8 cellular contexts compared by ENCODE assay signal in genomic region chr14:89303452-89304435, GRCh38.
DNase-seq lines count a peak whose midpoint lies in the region; ATAC-seq and TF ChIP-seq lines count a peak whose summit lies in the region.

No MANE protein-coding gene starts in this region.

- TF ChIP-seq CTCF in CD14-positive monocyte (IDR thresholded peaks at IDR 0.05) (no peak), cardiac muscle cell (IDR thresholded peaks at IDR 0.05; ENCODE audit: low read depth, low read length) (no peak), parathyroid adenoma (IDR thresholded peaks at IDR 0.05) (no peak)

- H3K9me3 ChIP-seq in cardiac muscle cell (ENCODE audit: low read depth) (no peaks in the 10 kb centered on the region), parathyroid adenoma (ENCODE audit: control insufficient read depth, low read length) (no peaks in the 10 kb centered on the region)

- peak; percentile 54 for ATAC-seq in HG03064 (IDR thresholded peaks at IDR 0.05; ENCODE audit: low read depth, unreplicated experiment)

- intact Hi-C loops in CD14-positive monocyte (cut with micrococcal nuclease) = loop anchor here (5.0 to 10.0 kb wide), 2 partner anchors 64 to 111 kb away; partner anchors contain the start of gene FOXN3 (in 1 of the 2)

- no peaks in the 10 kb centered on the region for H3K9me3 Mint-ChIP-seq in CD14-positive monocyte
- peaks cover 7% of the 10 kb centered on the region for H3K9me3 Mint-ChIP-seq in activated naive CD8-positive, alpha-beta T cell treated with anti-CD3 and anti-CD28 coated beads for 36 hours

- no peaks in the 10 kb centered on the region for H3K36me3 ChIP-seq in cardiac muscle cell
- no peaks in the 10 kb centered on the region for H3K36me3 ChIP-seq in parathyroid adenoma (ENCODE audit: control insufficient read depth, insufficient read depth, low read length)

- in situ Hi-C loops in GM18951 (cut with MboI; ENCODE audit: low sequenced_read_pairs, unreplicated experiment) = no loop called here

- peak; percentile 43 for TF ChIP-seq POLR2A in GM18951 (IDR thresholded peaks at IDR 0.05; ENCODE audit: extremely low read depth, insufficient read depth, insufficient read length)

- peaks cover 0 to 2% (median 0%) of the 10 kb centered on the region in 3 donors for H3K27me3 Mint-ChIP-seq in CD14-positive monocyte (ENCODE audit: low read depth in 3 of 3)
- no peaks in the 10 kb centered on the region for H3K27me3 Mint-ChIP-seq in activated naive CD8-positive, alpha-beta T cell treated with anti-CD3 and anti-CD28 coated beads for 36 hours

- no peaks in the 10 kb centered on the region for H3K27me3 ChIP-seq in cardiac muscle cell
- H3K27me3 ChIP-seq in parathyroid adenoma (ENCODE audit: control insufficient read depth, insufficient read depth, low read length) = no peaks in the 10 kb centered on the region

- H3K4me1 Mint-ChIP-seq in CD14-positive monocyte = peaks cover 59% of the 10 kb centered on the region
- peaks cover 66% of the 10 kb centered on the region for H3K4me1 Mint-ChIP-seq in activated naive CD8-positive, alpha-beta T cell treated with anti-CD3 and anti-CD28 coated beads for 36 hours

- no peak overlapping the region for H2AFZ ChIP-seq in parathyroid adenoma

- peaks cover 31% of the 10 kb centered on the region for H3K4me1 ChIP-seq in cardiac muscle cell (ENCODE audit: low read depth)
- H3K4me1 ChIP-seq in parathyroid adenoma = peaks cover 18% of the 10 kb centered on the region

- no peak overlapping the region for H3K9ac ChIP-seq in parathyroid adenoma

- peaks cover 32 to 51% of the 10 kb centered on the region in 2 donors for H3K36me3 Mint-ChIP-seq in CD14-positive monocyte
- peaks cover 55% of the 10 kb centered on the region for H3K36me3 Mint-ChIP-seq in activated naive CD8-positive, alpha-beta T cell treated with anti-CD3 and anti-CD28 coated beads for 36 hours

- H3K4me3 ChIP-seq in cardiac muscle cell (peak overlapping the region; percentile 1), parathyroid adenoma (ENCODE audit: low read depth, low read length) (peak overlapping the region; percentile 23)

- H3K4me2 ChIP-seq in parathyroid adenoma (ENCODE audit: low read length) = peak overlapping the region; percentile 48

- H3K27ac ChIP-seq in cardiac muscle cell (peak overlapping the region; percentile 95), parathyroid adenoma (peak overlapping the region; percentile 68)

- peak overlapping the region; percentile 85 to 98 (median 93) for H3K27ac Mint-ChIP-seq in CD14-positive monocyte
- peak overlapping the region; percentile 92 for H3K27ac Mint-ChIP-seq in activated naive CD8-positive, alpha-beta T cell treated with anti-CD3 and anti-CD28 coated beads for 36 hours

- peaks cover 12% of the 10 kb centered on the region for H3K79me2 ChIP-seq in parathyroid adenoma

- DNase-seq in CD14-positive monocyte (ENCODE audit: low spot score) (peak; percentile 78), NCI-H2196 treated with DMSO at 0.1 percent for 48 hours (lab: John Stamatoyannopoulos, UW; ENCODE audit: unreplicated experiment) (peak; percentile 48), cardiac muscle cell (ENCODE audit: low read depth in 1 of 2, low spot score in 1 of 2) (peak; percentile 83)
- DNase-seq in activated naive CD8-positive, alpha-beta T cell treated with anti-CD3 and anti-CD28 coated beads for 36 hours = peak; percentile 13
- DNase-seq in stimulated activated CD4-positive, alpha-beta T cell treated with anti-CD3 and anti-CD28 coated beads, Interleukin-12 subunit alpha, Interleukin-12 subunit beta, amount 100 ng/mL, for 4 hours = no peak

- peak overlapping the region; percentile 72 to 75 for H3K4me3 Mint-ChIP-seq in CD14-positive monocyte
- peak overlapping the region; percentile 72 for H3K4me3 Mint-ChIP-seq in activated naive CD8-positive, alpha-beta T cell treated with anti-CD3 and anti-CD28 coated beads for 36 hours
